In genomic region chr14:54691525-54692260, GRCh38 we compare ENCODE assay signal across 8 cellular contexts.
A peak's percentile ranks its signal among the peaks of the same experiment; 100 is the strongest.
DNase-seq lines count a peak whose midpoint lies in the region; ATAC-seq and TF ChIP-seq lines count a peak whose summit lies in the region.

No MANE protein-coding gene starts in this region.

- intact Hi-C loops in left cardiac atrium (cut with DNase I), result loop anchor here (2.0 kb wide), 2 partner anchors 121 to 127 kb away; no protein-coding TSS in a partner anchor
- intact Hi-C loops in psoas muscle (cut with DNase I), result loop anchor here in 1 of 2 donors (2.0 to 5.0 kb wide), 2 partner anchors 81 to 125 kb away; partner anchors contain the start of gene SAMD4A

- TF ChIP-seq CTCF in psoas muscle (IDR thresholded peaks at IDR 0.05), result peak; percentile 86

- H3K27me3 ChIP-seq in psoas muscle (ENCODE audit: insufficient read depth in 3 of 3, low read length in 2 of 3), result no peaks in the 10 kb centered on the region

- peaks cover 8% of the 10 kb centered on the region for H3K4me1 Mint-ChIP-seq in activated naive CD8-positive, alpha-beta T cell treated with anti-CD3 and anti-CD28 coated beads, Interleukin-2, amount 10 ng/mL, durations not matched to agents 7 days and 5 days

- H3K9me3 ChIP-seq in psoas muscle, result no peaks in the 10 kb centered on the region

- peaks cover 1% of the 10 kb centered on the region for H3K9me3 Mint-ChIP-seq in activated naive CD8-positive, alpha-beta T cell treated with anti-CD3 and anti-CD28 coated beads, Interleukin-2, amount 10 ng/mL, durations not matched to agents 7 days and 5 days

- no peak overlapping the region for H3K4me3 Mint-ChIP-seq in activated naive CD8-positive, alpha-beta T cell treated with anti-CD3 and anti-CD28 coated beads, Interleukin-2, amount 10 ng/mL, durations not matched to agents 7 days and 5 days

- POLR2A ChIA-PET in activated naive CD8-positive, alpha-beta T cell treated with anti-CD3 and anti-CD28 coated beads, Interleukin-2, amount 10 ng/mL, durations not matched to agents 7 days and 5 days (lab: Charles Lee), result interaction anchor here (0.5 to 2.3 kb wide), 3 partner anchors 81 to 125 kb away, joined by 3 to 9 read pairs (median 3); partner anchors contain the start of gene SAMD4A

- H3K27ac Mint-ChIP-seq in activated naive CD8-positive, alpha-beta T cell treated with anti-CD3 and anti-CD28 coated beads, Interleukin-2, amount 10 ng/mL, durations not matched to agents 7 days and 5 days, result no peak overlapping the region

- DNase-seq in G401 (ENCODE audit: low spot score), result peak; percentile 72
- peak; percentile 73 for DNase-seq in HT1080 (ENCODE audit: low read depth)
- DNase-seq in RPMI8226, result peak; percentile 68
- peak; percentile 46 for DNase-seq in activated naive CD8-positive, alpha-beta T cell treated with anti-CD3 and anti-CD28 coated beads, Interleukin-2, amount 10 ng/mL, durations not matched to agents 7 days and 5 days
- peak; percentile 84 for DNase-seq in left cardiac atrium
- peak; percentile 77 to 90 for DNase-seq in psoas muscle
- no peak for DNase-seq in SKM-1 (lab: John Stamatoyannopoulos, UW; ENCODE audit: unreplicated experiment)

- WGBS in psoas muscle, 3 donors, result 31 to 33% (median 32%) methylated on average over 4 to 5 of the region's 5 CpGs

- peaks cover 65% of the 10 kb centered on the region for H3K4me1 ChIP-seq in psoas muscle

- H3K4me3 ChIP-seq in psoas muscle, result no peak overlapping the region

- ATAC-seq in activated naive CD8-positive, alpha-beta T cell treated with anti-CD3 and anti-CD28 coated beads, Interleukin-2, amount 10 ng/mL, durations not matched to agents 7 days and 5 days (ENCODE audit: low read depth), result peak; percentile 71
- ATAC-seq in left cardiac atrium (peak; percentile 76 to 84), psoas muscle (peak; percentile 72 to 81 (median 77)), HG03378 (IDR thresholded peaks at IDR 0.05; ENCODE audit: unreplicated experiment) (no peak)

- H3K27me3 Mint-ChIP-seq in activated naive CD8-positive, alpha-beta T cell treated with anti-CD3 and anti-CD28 coated beads, Interleukin-2, amount 10 ng/mL, durations not matched to agents 7 days and 5 days, result peaks cover 25% of the 10 kb centered on the region

- H3K27ac ChIP-seq in psoas muscle, result peak overlapping the region; percentile 88

- H3K36me3 Mint-ChIP-seq in activated naive CD8-positive, alpha-beta T cell treated with anti-CD3 and anti-CD28 coated beads, Interleukin-2, amount 10 ng/mL, durations not matched to agents 7 days and 5 days, result no peaks in the 10 kb centered on the region

- in situ Hi-C loops in G401 (cut with HindIII; ENCODE audit: low sequenced_read_pairs), result no loop called here

- H3K36me3 ChIP-seq in psoas muscle (ENCODE audit: insufficient read depth in 1 of 2, low read depth in 1 of 2), result no peaks in the 10 kb centered on the region
